In genomic region chr3:127674099-127674792, GRCh38 we compare ENCODE assay signal across 9 cellular contexts. TPM values are rescaled to one million over a fixed set of nuclear protein-coding genes. Genes with fewer than 3 reads are reported as not detected.
DNase-seq lines count a peak whose midpoint lies in the region; ATAC-seq and TF ChIP-seq lines count a peak whose summit lies in the region.
"Had no signal": no experiment of that assay in that cellular context is flagged by ENCODE, and none has a peak within 500 bp of the region (broad histone marks: within the 10 kb centered on the region; RNA-seq: fewer than 3 reads in every experiment).

No MANE protein-coding gene starts in this region.

- peak overlapping the region; percentile 93 for H3K4me3 ChIP-seq in BJ (ENCODE audit: low read depth, low read length)
- H3K4me3 ChIP-seq in Peyer's patch: peak overlapping the region in 3 of 4 donors; percentile 92 to 99 (median 98)
- H3K4me3 ChIP-seq in epithelial cell of proximal tubule (ENCODE audit: low read depth, low read length): peak overlapping the region; percentile 78

- TF ChIP-seq POLR2A in Peyer's patch (IDR thresholded peaks at IDR 0.05): no peak

- no peak for DNase-seq in BJ (ENCODE audit: low read depth)
- peak in 2 of 3 donors; percentile 37 to 44 for DNase-seq in Peyer's patch
- no peak for DNase-seq in epithelial cell of proximal tubule (ENCODE audit: low read depth)
- peak; percentile 41 for DNase-seq in occipital lobe (lab: John Stamatoyannopoulos, UW)
- DNase-seq in HEK293T (ENCODE audit: extremely low spot score): no peak
- DNase-seq in RKO (ENCODE audit: low spot score): no peak
- DNase-seq: NCI-H748 treated with DMSO at 0.1 percent for 48 hours had no signal

- POLR2A ChIA-PET in BJ (lab: Charles Lee): no interaction called here
- POLR2A ChIA-PET in HEK293T (lab: Yijun Ruan, JAX): no interaction called here

- CTCF ChIA-PET in BJ (lab: Yijun Ruan, JAX) (no interaction called here), HEK293T (lab: Yijun Ruan, JAX) (no interaction called here)

- peaks cover 0 to 20% (median 7%) of the 10 kb centered on the region in 4 donors for H3K4me1 ChIP-seq in Peyer's patch

- ATAC-seq in HG02588 (IDR thresholded peaks at IDR 0.05; ENCODE audit: unreplicated experiment) (no peak), HG03378 (IDR thresholded peaks at IDR 0.05; ENCODE audit: unreplicated experiment) (no peak)

- peak overlapping the region in 1 of 4 donors; percentile 87 for H3K27ac ChIP-seq in Peyer's patch

- TF ChIP-seq CTCF in BJ (IDR thresholded peaks at IDR 0.05; ENCODE audit: insufficient read depth, low read depth, low read length) (no peak), Peyer's patch (IDR thresholded peaks at IDR 0.05) (no peak), epithelial cell of proximal tubule (conservative IDR thresholded peaks at IDR 0.05; ENCODE audit: low read depth, low read length) (no peak)

- H3K27me3 ChIP-seq in BJ (ENCODE audit: control insufficient read depth, insufficient read depth, low read length) (no peaks in the 10 kb centered on the region), Peyer's patch (no peaks in the 10 kb centered on the region)

- H3K36me3 ChIP-seq in BJ (ENCODE audit: control insufficient read depth, insufficient read depth, low read length): peaks cover 13% of the 10 kb centered on the region
- peaks cover 0 to 21% (median 0%) of the 10 kb centered on the region in 3 donors for H3K36me3 ChIP-seq in Peyer's patch

- no peaks in the 10 kb centered on the region for H3K9me3 ChIP-seq in Peyer's patch

TF ChIP-seq in HEK293T, 16 proteins besides CTCF, POLR2A, EP300 and RAD21:
- TF ChIP-seq BHLHE40 (IDR thresholded peaks at IDR 0.05; ENCODE audit: borderline replicate concordance) (no peak), TARDBP (IDR thresholded peaks at IDR 0.05) (no peak), CTBP1 (IDR thresholded peaks at IDR 0.05; ENCODE audit: borderline replicate concordance) (no peak), SUZ12 (IDR thresholded peaks at IDR 0.05) (no peak), SP1 (IDR thresholded peaks at IDR 0.05) (no peak), HDGF (IDR thresholded peaks at IDR 0.05; ENCODE audit: borderline replicate concordance) (no peak), LEF1 (IDR thresholded peaks at IDR 0.05; ENCODE audit: borderline replicate concordance) (no peak), FOXK2 (IDR thresholded peaks at IDR 0.05) (no peak), ARNT (IDR thresholded peaks at IDR 0.05) (no peak), NFRKB (IDR thresholded peaks at IDR 0.05) (no peak), ELF4 (IDR thresholded peaks at IDR 0.05) (no peak), ZNF384 (IDR thresholded peaks at IDR 0.05) (no peak), FOXM1 (IDR thresholded peaks at IDR 0.05; ENCODE audit: borderline replicate concordance) (no peak), L3MBTL2 (conservative IDR thresholded peaks at IDR 0.05) (no peak), FOXA1 (IDR thresholded peaks at IDR 0.05) (no peak)
- TF ChIP-seq, protein P1, sequence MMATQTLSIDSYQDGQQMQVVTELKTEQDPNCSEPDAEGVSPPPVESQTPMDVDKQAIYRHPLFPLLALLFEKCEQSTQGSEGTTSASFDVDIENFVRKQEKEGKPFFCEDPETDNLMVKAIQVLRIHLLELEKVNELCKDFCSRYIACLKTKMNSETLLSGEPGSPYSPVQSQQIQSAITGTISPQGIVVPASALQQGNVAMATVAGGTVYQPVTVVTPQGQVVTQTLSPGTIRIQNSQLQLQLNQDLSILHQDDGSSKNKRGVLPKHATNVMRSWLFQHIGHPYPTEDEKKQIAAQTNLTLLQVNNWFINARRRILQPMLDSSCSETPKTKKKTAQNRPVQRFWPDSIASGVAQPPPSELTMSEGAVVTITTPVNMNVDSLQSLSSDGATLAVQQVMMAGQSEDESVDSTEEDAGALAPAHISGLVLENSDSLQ (IDR thresholded peaks at IDR 0.05): no peak

RNA-seq across cellular contexts. Expression of gene ABTB1, which starts 1.5 kb away (rescaled TPM):
- 20.7 and 46.5 TPM in 2 replicates for polyA plus RNA-seq in BJ (2011; rRNA removed)
- polyA minus RNA-seq in BJ (2011; rRNA and poly(A)+ RNA removed): 19.0 and 40.4 TPM in 2 replicates
- total RNA-seq in Peyer's patch (10 to 100 TPM; 38.5 to 80.0 (median 57.1) TPM), epithelial cell of proximal tubule (8.0 and 14.9 TPM in 2 replicates), occipital lobe (4.7 TPM)

RNA-seq across cellular contexts. Expression of gene PODXL2, which starts 45.3 kb away (rescaled TPM):
- 2.6 and 3.4 TPM in 2 replicates for polyA plus RNA-seq in BJ (2011; rRNA removed)
- polyA minus RNA-seq in BJ (2011; rRNA and poly(A)+ RNA removed): 0.72 and 1.2 TPM in 2 replicates
- total RNA-seq in Peyer's patch (10 to 100 TPM in 2 of 4 donors, 1 to 10 TPM in 2; 7.4 to 15.6 (median 9.9) TPM), epithelial cell of proximal tubule (28.9 TPM in 2 replicates), occipital lobe (160 TPM)

Comparison
In these comparisons a context has a peak if more than half of its experiments do, and no peak if none do; other contexts are left out.
1. DNase-seq: peak in Peyer's patch (2 of 3) and occipital lobe (single experiment); none in BJ (single experiment), epithelial cell of proximal tubule (single experiment), HEK293T (single experiment) and RKO (single experiment).
2. Peak in every context shown above with its lines, with median percentiles within 50 percentile points of each other: H3K4me3 ChIP-seq.